Comparison of ENCODE assay signal across 8 cellular contexts in the genomic region with DNA sequence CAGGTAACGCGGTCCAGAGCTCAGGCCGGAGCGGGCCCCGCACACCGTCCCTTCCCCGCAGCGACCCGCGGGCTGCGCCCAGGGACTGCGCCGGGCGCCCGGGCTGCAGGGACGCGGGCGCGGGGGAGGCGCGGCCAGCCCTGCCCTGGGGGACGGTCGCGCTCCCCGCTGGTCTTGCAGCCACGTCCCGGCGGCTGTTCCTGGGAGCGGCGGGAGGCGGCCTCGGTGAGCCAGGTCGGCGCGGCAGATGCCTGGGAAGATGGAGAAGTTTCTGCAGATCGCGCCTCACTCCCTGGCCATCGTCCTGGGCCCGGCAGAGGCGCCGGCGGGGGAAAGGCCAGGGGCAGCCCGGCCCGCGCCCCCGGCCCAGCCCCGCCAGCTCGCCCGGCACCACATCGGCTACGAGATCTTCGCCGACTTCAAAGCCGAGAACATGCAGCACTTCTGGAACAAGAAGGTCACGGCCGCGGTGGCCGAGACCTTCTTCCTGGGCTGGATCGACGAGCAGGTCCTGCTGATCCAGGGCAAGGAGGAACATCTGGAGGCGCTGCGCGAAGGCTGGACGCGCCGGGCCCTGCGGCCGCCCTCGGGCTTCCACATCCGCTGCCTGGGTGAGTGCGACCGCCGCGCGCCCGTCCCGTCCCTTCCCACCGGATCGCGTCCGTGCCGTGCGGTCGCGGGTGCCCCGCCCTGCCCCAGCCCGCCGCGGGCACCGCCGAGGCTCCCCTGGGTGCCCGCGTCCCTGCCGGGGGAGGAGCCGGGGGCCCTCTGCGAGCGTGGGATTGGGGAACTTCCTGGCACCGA.
DNase-seq lines count a peak whose midpoint lies in the region; ATAC-seq, FAIRE-seq and TF ChIP-seq lines count a peak whose summit lies in the region.

No MANE protein-coding gene starts in this region.

- POLR2A ChIA-PET in HepG2 (lab: Yijun Ruan, JAX) = no interaction called here
- POLR2A ChIA-PET in CD8-positive, alpha-beta T cell (lab: Charles Lee) = no interaction called here

- TF ChIP-seq RAD21 in Ishikawa (IDR thresholded peaks at IDR 0.05; ENCODE audit: low read depth) (no peak; the same call in 1 of the 2 replicates), HepG2 (CRISPR knock-in tag; IDR thresholded peaks at IDR 0.05) (no peak)

- H3K27me3 ChIP-seq in BLaER1 treated with 17β-estradiol and CSF1 and Interleukin-3, amounts not matched to agents 10 nM and 100 nM = peaks cover 35 to 48% (median 43%) of the 10 kb centered on the region in 11 experiments
- peaks cover 0 to 55% of the 10 kb centered on the region in 2 experiments; a peak in 3 of 5 replicates for H3K27me3 ChIP-seq in HepG2 (ENCODE audit: control insufficient read depth in 1 of 2, insufficient read depth in 2 of 2, low read length in 2 of 2)
- H3K27me3 ChIP-seq in thymus (ENCODE audit: control insufficient read depth, insufficient read depth) = peaks cover 54% of the 10 kb centered on the region
- peaks cover 11% of the 10 kb centered on the region for H3K27me3 ChIP-seq in CD8-positive, alpha-beta T cell (ENCODE audit: insufficient read depth, low read length)

- peaks cover 58 to 66% (median 63%) of the 10 kb centered on the region in 11 experiments for H3K9me3 ChIP-seq in BLaER1 treated with 17β-estradiol and CSF1 and Interleukin-3, amounts not matched to agents 10 nM and 100 nM (replicated peaks in 1 of 11)
- H3K9me3 ChIP-seq in HepG2 (ENCODE audit: low read length) (peaks cover 20% of the 10 kb centered on the region), thymus (ENCODE audit: control insufficient read depth) (no peaks in the 10 kb centered on the region)
- no peaks in the 10 kb centered on the region for H3K9me3 ChIP-seq in CD8-positive, alpha-beta T cell (ENCODE audit: low read length)

- H3K36me3 Mint-ChIP-seq in CD8-positive, alpha-beta T cell = no peaks in the 10 kb centered on the region

- no peak for TF ChIP-seq POLR2A in HepG2 (IDR thresholded peaks at IDR 0.05; ENCODE audit: insufficient read depth in 1 of 2, low read depth in 2 of 2, low read length in 2 of 2)
- no peak for TF ChIP-seq POLR2A in H54 (IDR thresholded peaks at IDR 0.05; ENCODE audit: low read depth, low read length)

- H3K9ac ChIP-seq in BLaER1 treated with 17β-estradiol and CSF1 and Interleukin-3, amounts not matched to agents 10 nM and 100 nM = no peak overlapping the region
- H3K9ac ChIP-seq in HepG2 (ENCODE audit: insufficient read depth, low read depth, low read length) = no peak overlapping the region

- TF ChIP-seq EP300 in Ishikawa (IDR thresholded peaks at IDR 0.05; ENCODE audit: borderline replicate concordance) (no peak; the same call in none of the 2 replicates), HepG2 (IDR thresholded peaks at IDR 0.05; ENCODE audit: low read depth in 2 of 2, low read length in 2 of 2) (no peak), HepG2 (CRISPR knock-in tag; IDR thresholded peaks at IDR 0.05; ENCODE audit: borderline replicate concordance) (no peak)

- H3K4me1 Mint-ChIP-seq in CD8-positive, alpha-beta T cell (ENCODE audit: low read depth) = peaks cover 12% of the 10 kb centered on the region

- peak overlapping the region in 4 of 11 experiments; percentile 11 to 29 (median 22); a peak in 2 of 22 replicates for H3K4me2 ChIP-seq in BLaER1 treated with 17β-estradiol and CSF1 and Interleukin-3, amounts not matched to agents 10 nM and 100 nM
- H3K4me2 ChIP-seq in HepG2 (ENCODE audit: low read depth, low read length) = peak overlapping the region; percentile 61

- 6% methylated on average over 21 of the region's 98 CpGs for WGBS in HepG2 (ENCODE audit: low lambda C conversion rate)
- whole genome bisulfite sequencing in thymus = under 1% methylated on average over 98 of the region's 98 CpGs

- H2AFZ ChIP-seq in HepG2 (ENCODE audit: low read length) = no peak overlapping the region

- peak; percentile 88 for ATAC-seq in HepG2
- no peak for ATAC-seq in CD8-positive, alpha-beta T cell
- ATAC-seq in HG03521 (IDR thresholded peaks at IDR 0.05; ENCODE audit: unreplicated experiment) = no peak

- no peak for FAIRE-seq in HepG2 (lab: Jason Lieb, UNC)
- FAIRE-seq in H54 (lab: Jason Lieb, UNC) = no peak

- no peak overlapping the region for H3K4me3 Mint-ChIP-seq in CD8-positive, alpha-beta T cell

- H3K27ac ChIP-seq in BLaER1 treated with 17β-estradiol and CSF1 and Interleukin-3, amounts not matched to agents 10 nM and 100 nM = no peak overlapping the region
- H3K27ac ChIP-seq in coronary artery (peak overlapping the region in 1 of 2 donors; percentile 74), HepG2 (ENCODE audit: extremely low read length, insufficient read depth, low read length) (no peak overlapping the region), thymus (ENCODE audit: low read depth) (peak overlapping the region; percentile 86)
- H3K27ac ChIP-seq in CD8-positive, alpha-beta T cell (ENCODE audit: low read depth, low read length) = no peak overlapping the region

- no TSS peak for BruUV-seq in HepG2 (replicated peaks; lab: Mats Ljungman, UMichigan)

- intact Hi-C loops in HepG2 (cut with micrococcal nuclease; ENCODE audit: unreplicated experiment) = loop anchor here (5.0 kb wide), 1 partner anchor 325 kb away; no protein-coding TSS in a partner anchor
- intact Hi-C loops in CD8-positive, alpha-beta T cell (cut with DNase I, micrococcal nuclease) = no loop called here

- no peaks in the 10 kb centered on the region for H3K4me1 ChIP-seq in BLaER1 treated with 17β-estradiol and CSF1 and Interleukin-3, amounts not matched to agents 10 nM and 100 nM
- peaks cover 15% of the 10 kb centered on the region for H3K4me1 ChIP-seq in HepG2 (ENCODE audit: insufficient read depth, low read length)
- peaks cover 3% of the 10 kb centered on the region for H3K4me1 ChIP-seq in thymus (ENCODE audit: control insufficient read depth, insufficient read depth, low read length)
- H3K4me1 ChIP-seq in CD8-positive, alpha-beta T cell (ENCODE audit: insufficient read depth, low read length) = no peaks in the 10 kb centered on the region

- H3K27ac Mint-ChIP-seq in CD8-positive, alpha-beta T cell = no peak overlapping the region

- H3K27me3 Mint-ChIP-seq in CD8-positive, alpha-beta T cell (ENCODE audit: low read depth) = peaks cover 61% of the 10 kb centered on the region

- H4K20me1 ChIP-seq in BLaER1 treated with 17β-estradiol and CSF1 and Interleukin-3, amounts not matched to agents 10 nM and 100 nM = no peaks in the 10 kb centered on the region
- no peaks in the 10 kb centered on the region for H4K20me1 ChIP-seq in HepG2 (ENCODE audit: insufficient read depth, low read length)

- peaks cover 17% of the 10 kb centered on the region for H3K9me3 Mint-ChIP-seq in CD8-positive, alpha-beta T cell

- H3K4me3 ChIP-seq in BLaER1 treated with 17β-estradiol and CSF1 and Interleukin-3, amounts not matched to agents 10 nM and 100 nM = peak overlapping the region in 9 of 10 experiments; percentile 6 to 55 (median 32); a peak in 12 of 20 replicates
- peak overlapping the region; percentile 78 for H3K4me3 ChIP-seq in coronary artery
- H3K4me3 ChIP-seq in HepG2 (replicated peaks in 1 of 3; ENCODE audit: insufficient read depth in 1 of 3, low read depth in 2 of 3, low read length in 3 of 3) = peak overlapping the region; percentile 27 to 66 (median 34); a peak in 4 of 6 replicates
- peak overlapping the region; percentile 40 for H3K4me3 ChIP-seq in thymus (ENCODE audit: low read length)
- no peak overlapping the region for H3K4me3 ChIP-seq in CD8-positive, alpha-beta T cell (ENCODE audit: low read depth, low read length)

- CTCF ChIA-PET in HepG2 (lab: Yijun Ruan, JAX; ENCODE audit: low intra/inter-chr PET ratio, low total read pairs) = no interaction called here
- CTCF ChIA-PET in CD8-positive, alpha-beta T cell (lab: Charles Lee) = no interaction called here

- 0 out of 22 replicates have a peak, but pooled peaks cover 0 to 6% (median 0%) of the 10 kb centered on the region in 11 experiments for H3K36me3 ChIP-seq in BLaER1 treated with 17β-estradiol and CSF1 and Interleukin-3, amounts not matched to agents 10 nM and 100 nM
- no peaks in the 10 kb centered on the region for H3K36me3 ChIP-seq in HepG2 (replicated peaks in 1 of 2; ENCODE audit: control insufficient read depth in 1 of 2, insufficient read depth in 2 of 2, low read length in 2 of 2)
- H3K36me3 ChIP-seq in thymus (ENCODE audit: control insufficient read depth, insufficient read depth) = no peaks in the 10 kb centered on the region
- no peaks in the 10 kb centered on the region for H3K36me3 ChIP-seq in CD8-positive, alpha-beta T cell (ENCODE audit: insufficient read depth, low read length)

- DNase-seq in coronary artery (ENCODE audit: low spot score) (no peak), HepG2 (ENCODE audit: low spot score) (no peak), H54 (ENCODE audit: insufficient read length, low spot score) (no peak)
- no peak for DNase-seq in CD8-positive, alpha-beta T cell

- in situ Hi-C loops in HepG2 (cut with HindIII; ENCODE audit: extremely low pct_ligation_motif_present, low pct_unique_long_range_greater_than_20kb) = no loop called here

- TF ChIP-seq CTCF in coronary artery (IDR thresholded peaks at IDR 0.05) = no peak
- no peak for TF ChIP-seq CTCF in HepG2 (CRISPR knock-in tag; IDR thresholded peaks at IDR 0.05)
- TF ChIP-seq CTCF in CD8-positive, alpha-beta T cell (IDR thresholded peaks at IDR 0.05) = no peak

- H3K79me2 ChIP-seq in HepG2 (ENCODE audit: insufficient read depth, low read length) = no peaks in the 10 kb centered on the region

TF ChIP-seq in Ishikawa, 13 proteins besides CTCF, POLR2A, EP300 and RAD21 (continues in another document):
- TF ChIP-seq ZBTB7A (IDR thresholded peaks at IDR 0.05; ENCODE audit: low read depth) = no peak; the same call in 1 of the 2 replicates
